8 cellular contexts compared by ENCODE assay signal in the genomic region with DNA sequence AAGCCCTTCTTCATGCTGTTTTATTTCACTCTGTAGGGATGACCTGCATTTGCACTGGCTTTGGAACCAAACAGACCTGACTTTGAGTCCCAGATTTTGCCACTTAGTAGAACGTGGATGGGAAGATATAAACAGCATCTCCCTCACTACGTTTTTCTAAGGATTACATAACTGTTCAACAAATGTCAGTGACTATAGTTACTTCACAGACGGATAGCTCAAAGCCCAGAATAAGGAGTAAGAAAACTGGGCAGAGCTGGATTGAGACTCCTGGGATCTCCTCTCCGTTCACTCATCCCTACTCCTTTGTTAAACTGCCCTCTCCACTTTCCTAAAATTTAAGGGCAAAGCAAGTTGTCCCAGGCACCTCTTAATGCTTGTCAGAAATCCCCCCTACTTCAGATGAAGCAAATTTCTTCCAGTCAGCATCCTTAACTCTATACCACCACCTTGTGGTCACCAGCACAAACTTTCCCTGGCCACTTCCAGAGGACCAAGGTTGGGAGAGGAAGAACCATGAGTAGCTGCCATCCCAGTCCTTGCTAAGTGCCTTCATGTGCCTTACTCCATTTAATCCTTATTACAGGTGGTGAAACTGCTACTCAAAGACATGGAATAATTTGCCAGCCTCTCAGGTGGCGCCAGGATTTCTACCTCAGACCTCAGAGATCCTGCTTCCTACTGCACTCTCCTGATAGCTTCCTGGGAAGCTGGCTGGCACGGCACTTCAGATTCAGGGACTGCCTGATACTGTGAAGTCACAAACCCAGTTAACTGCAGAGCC. TPM values are rescaled to one million over a fixed set of nuclear protein-coding genes. Genes with fewer than 3 reads are reported as not detected.
DNase-seq lines count a peak whose midpoint lies in the region; ATAC-seq and TF ChIP-seq lines count a peak whose summit lies in the region.

No MANE protein-coding gene starts in this region.

- H3K27me3 Mint-ChIP-seq in activated T-helper 17 cell treated with anti-CD3 and anti-CD28 coated beads, Interleukin-2, amount 50 U/mL, for 72 hours = no peaks in the 10 kb centered on the region

- no peaks in the 10 kb centered on the region for H3K9me3 Mint-ChIP-seq in activated T-helper 17 cell treated with anti-CD3 and anti-CD28 coated beads, Interleukin-2, amount 50 U/mL, for 72 hours

- peak in 1 of 3 donors; percentile 69 for TF ChIP-seq CTCF in omental fat pad (IDR thresholded peaks at IDR 0.05)

- peak; percentile 49 for ATAC-seq in GM18861 (IDR thresholded peaks at IDR 0.05; ENCODE audit: unreplicated experiment)
- peak; percentile 67 for ATAC-seq in activated T-helper 17 cell treated with anti-CD3 and anti-CD28 coated beads, Interleukin-2, amount 50 U/mL, for 72 hours (replicated peaks)
- peak; percentile 70 for ATAC-seq in omental fat pad (ENCODE audit: low FRiP score)
- no peak for ATAC-seq in HG02571 (IDR thresholded peaks at IDR 0.05; ENCODE audit: unreplicated experiment)
- ATAC-seq in HG02610 (IDR thresholded peaks at IDR 0.05; ENCODE audit: unreplicated experiment) = no peak

- no peaks in the 10 kb centered on the region for H3K4me1 Mint-ChIP-seq in activated T-helper 17 cell treated with anti-CD3 and anti-CD28 coated beads, Interleukin-2, amount 50 U/mL, for 72 hours

- DNase-seq in CD1c-positive myeloid dendritic cell (ENCODE audit: extremely low spot score) (peak; percentile 75), NCI-H2171 treated with DMSO at 0.1 percent for 48 hours (lab: John Stamatoyannopoulos, UW) (peak; percentile 59), germinal center (ENCODE audit: low spot score) (peak; percentile 74), omental fat pad (ENCODE audit: low spot score) (no peak)

- no peak overlapping the region for H3K27ac Mint-ChIP-seq in activated T-helper 17 cell treated with anti-CD3 and anti-CD28 coated beads, Interleukin-2, amount 50 U/mL, for 72 hours

- no peak overlapping the region for H3K4me3 Mint-ChIP-seq in activated T-helper 17 cell treated with anti-CD3 and anti-CD28 coated beads, Interleukin-2, amount 50 U/mL, for 72 hours

- H3K36me3 Mint-ChIP-seq in activated T-helper 17 cell treated with anti-CD3 and anti-CD28 coated beads, Interleukin-2, amount 50 U/mL, for 72 hours (ENCODE audit: low read depth) = peaks cover 25% of the 10 kb centered on the region

RNA-seq across cellular contexts. Expression of gene EGR1, which starts 38.4 kb away (rescaled TPM):
- total RNA-seq in activated T-helper 17 cell treated with anti-CD3 and anti-CD28 coated beads, Interleukin-2, amount 50 U/mL, for 72 hours = 10 to 100 TPM; 14.0 to 77.6 TPM
- 100 to 1,000 TPM in 3 of 4 donors, 10 to 100 TPM in 1; 95.1 to 280 (median 157) TPM for total RNA-seq in omental fat pad

RNA-seq across cellular contexts. Expression of gene ETF1, which starts 39.4 kb away (rescaled TPM):
- 100 to 1,000 TPM in 1 of 2 donors, 10 to 100 TPM in 1; 73.0 to 159 TPM for total RNA-seq in activated T-helper 17 cell treated with anti-CD3 and anti-CD28 coated beads, Interleukin-2, amount 50 U/mL, for 72 hours
- total RNA-seq in omental fat pad = 100 to 1,000 TPM in 3 of 4 donors, 10 to 100 TPM in 1; 69.8 to 195 (median 141) TPM

Comparison
In these comparisons a context has a peak if more than half of its experiments do, and no peak if none do; other contexts are left out.
1. ATAC-seq: peak in GM18861 (single experiment), activated T-helper 17 cell treated with anti-CD3 and anti-CD28 coated beads, Interleukin-2, amount 50 U/mL, for 72 hours (single experiment) and omental fat pad (single experiment); none in HG02571 (single experiment) and HG02610 (single experiment).